24 cellular contexts compared by ENCODE assay signal in the genomic region with DNA sequence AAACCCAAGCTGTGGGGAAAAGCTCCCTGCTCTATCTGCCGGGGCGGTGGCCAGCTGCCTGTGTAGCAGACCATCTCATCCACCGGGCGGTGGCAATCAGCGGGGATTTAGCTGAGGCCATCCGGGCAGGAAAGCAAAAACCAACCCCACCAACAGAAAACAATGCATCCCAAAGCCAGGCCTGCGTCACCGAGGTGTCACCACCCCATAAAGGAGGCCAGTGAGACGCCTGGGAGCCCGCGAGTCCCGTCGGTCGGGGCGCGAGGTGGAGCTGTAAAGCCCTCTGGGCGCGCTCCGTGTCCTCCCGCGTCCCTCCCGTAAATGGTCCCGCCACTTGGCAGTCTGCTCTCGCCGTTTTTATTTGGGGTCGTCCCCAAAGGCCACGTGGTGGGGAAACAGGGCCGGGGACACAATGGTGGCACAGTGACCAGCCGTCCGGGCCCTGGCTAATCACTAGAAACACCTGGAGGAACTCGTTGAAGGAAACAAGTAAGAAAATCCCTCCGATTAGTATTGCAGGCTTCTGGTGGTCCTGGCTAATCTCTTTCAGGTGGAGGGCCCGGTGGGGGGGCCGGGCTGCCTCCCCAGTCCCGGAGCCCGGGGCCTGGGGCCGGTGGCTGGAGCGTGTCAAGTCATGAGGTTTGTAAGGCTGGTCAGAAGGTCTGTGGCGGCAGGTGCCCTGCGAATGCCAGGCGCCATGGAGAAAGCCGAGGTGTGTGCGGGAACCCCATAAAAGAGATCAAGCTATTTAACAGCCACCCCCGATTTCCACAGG.
DNase-seq lines count a peak whose midpoint lies in the region; ATAC-seq and TF ChIP-seq lines count a peak whose summit lies in the region.
"Had no signal": no experiment of that assay in that cellular context is flagged by ENCODE, and none has a peak within 500 bp of the region (broad histone marks: within the 10 kb centered on the region; RNA-seq: fewer than 3 reads in every experiment).

No MANE protein-coding gene starts in this region.

- no peaks in the 10 kb centered on the region for H3K27me3 ChIP-seq in H7 (ENCODE audit: control insufficient read depth, insufficient read depth, low read length)
- H3K27me3 ChIP-seq in parathyroid adenoma (ENCODE audit: control insufficient read depth, insufficient read depth, low read length) = no peaks in the 10 kb centered on the region

- H3K9me3 ChIP-seq in parathyroid adenoma (ENCODE audit: control insufficient read depth, low read length) = no peaks in the 10 kb centered on the region
- H3K9me3 ChIP-seq: BE2C, HAP-1, lower lobe of right lung, tibial nerve had no signal

- no peaks in the 10 kb centered on the region for H3K4me1 ChIP-seq in parathyroid adenoma
- H3K4me1 ChIP-seq: BE2C, lower lobe of right lung had no signal

- no peak for TF ChIP-seq CTCF in parathyroid adenoma (IDR thresholded peaks at IDR 0.05)

- peak overlapping the region; percentile 38 for H2AFZ ChIP-seq in parathyroid adenoma

- H3K36me3 ChIP-seq in H7 (replicated peaks; ENCODE audit: control insufficient read depth, insufficient read depth, low read length) (no peaks in the 10 kb centered on the region), parathyroid adenoma (ENCODE audit: control insufficient read depth, insufficient read depth, low read length) (no peaks in the 10 kb centered on the region)
- H3K36me3 ChIP-seq: BE2C, brain microvascular endothelial cell, HAP-1, lower lobe of right lung, tibial nerve had no signal

- DNase-seq in NCI-H748 (lab: John Stamatoyannopoulos, UW; ENCODE audit: unreplicated experiment) (peak; percentile 63), NCI-H748 treated with DMSO at 0.1 percent for 48 hours (lab: John Stamatoyannopoulos, UW) (no peak), H7 (peak; percentile 66), hepatic stellate cell (ENCODE audit: low spot score) (no peak), cerebellar nuclear complex (lab: John Stamatoyannopoulos, UW) (no peak)
- DNase-seq in stimulated activated naive CD8-positive, alpha-beta T cell treated with anti-CD3 and anti-CD28 coated beads, Interleukin-15, Interleukin-2, amounts not matched to agents 100 U/mL and 50 U/mL, for 24 hours = no peak
- DNase-seq: 8988T; activated CD8-positive, alpha-beta T cell treated with anti-CD3 and anti-CD28 coated beads for 36 hours; activated effector memory CD4-positive, alpha-beta T cell treated with anti-CD3 and anti-CD28 coated beads, Interleukin-2, amount 50 U/mL, for 16 hours; activated T-cell treated with anti-CD3 and anti-CD28 coated beads for 4 hours; BE2C; brain microvascular endothelial cell; COR-L47; cortex of kidney; immature natural killer cell; lower lobe of right lung; NCI-H1417; stimulated activated CD4-positive, alpha-beta T cell treated with anti-CD3 and anti-CD28 coated beads, Interleukin-12 subunit alpha, Interleukin-12 subunit beta, amount 100 ng/mL, for 4 hours; stimulated activated naive CD8-positive, alpha-beta T cell treated with anti-CD3 and anti-CD28 coated beads, Interleukin-15, amount 100 ng/mL, for 72 hours; T1000 had no signal

- no peak overlapping the region for H3K9ac ChIP-seq in parathyroid adenoma

- ATAC-seq in esophagus mucosa = peak; percentile 31
- no peak for ATAC-seq in stimulated activated naive CD8-positive, alpha-beta T cell treated with anti-CD3 and anti-CD28 coated beads, Interleukin-15, Interleukin-2, amounts not matched to agents 100 U/mL and 50 U/mL, for 24 hours
- ATAC-seq: activated CD8-positive, alpha-beta T cell treated with anti-CD3 and anti-CD28 coated beads for 36 hours; stimulated activated naive CD8-positive, alpha-beta T cell treated with anti-CD3 and anti-CD28 coated beads, Interleukin-15, amount 100 ng/mL, for 72 hours had no signal

- H3K27ac ChIP-seq in parathyroid adenoma = no peak overlapping the region
- H3K27ac ChIP-seq: brain microvascular endothelial cell, lower lobe of right lung had no signal

- H3K79me2 ChIP-seq in parathyroid adenoma = no peaks in the 10 kb centered on the region

- H3K4me2 ChIP-seq in parathyroid adenoma (ENCODE audit: low read length) = no peak overlapping the region

- no peak overlapping the region for H3K4me3 ChIP-seq in H7 (ENCODE audit: insufficient read depth, low read depth, low read length)
- no peak overlapping the region for H3K4me3 ChIP-seq in parathyroid adenoma (ENCODE audit: low read depth, low read length)
- H3K4me3 ChIP-seq: HAP-1, lower lobe of right lung, tibial nerve had no signal

Comparison
In these comparisons a context has a peak if more than half of its experiments do, and no peak if none do; other contexts are left out.
1. DNase-seq: peak in NCI-H748 (single experiment) and H7 (single experiment); none in NCI-H748 treated with DMSO at 0.1 percent for 48 hours (single experiment), hepatic stellate cell (single experiment), stimulated activated naive CD8-positive, alpha-beta T cell treated with anti-CD3 and anti-CD28 coated beads, Interleukin-15, Interleukin-2, amounts not matched to agents 100 U/mL and 50 U/mL, for 24 hours (single experiment) and cerebellar nuclear complex (0 of 2).